ENCODE assay signal across 28 cellular contexts in genomic region chr19:33720691-33721682, GRCh38.
DNase-seq lines count a peak whose midpoint lies in the region; ATAC-seq, FAIRE-seq and TF ChIP-seq lines count a peak whose summit lies in the region.
"Had no signal": no experiment of that assay in that cellular context is flagged by ENCODE, and none has a peak within 500 bp of the region (broad histone marks: within the 10 kb centered on the region; RNA-seq: fewer than 3 reads in every experiment).

No MANE protein-coding gene starts in this region.

- H3K27ac ChIP-seq in Karpas-422 (ENCODE audit: low read length): no peak overlapping the region
- H3K27ac ChIP-seq in neural progenitor cell: no peak overlapping the region
- H3K27ac ChIP-seq: foreskin keratinocyte, pancreas, thyroid gland had no signal

- no peaks in the 10 kb centered on the region for H3K4me1 ChIP-seq in Karpas-422 (ENCODE audit: low read length)
- H3K4me1 ChIP-seq in neural progenitor cell: no peaks in the 10 kb centered on the region
- no peaks in the 10 kb centered on the region for H3K4me1 ChIP-seq in mucosa of descending colon (ENCODE audit: low read depth)
- H3K4me1 ChIP-seq: foreskin keratinocyte, pancreas, thyroid gland had no signal

- no peaks in the 10 kb centered on the region for H3K9me3 Mint-ChIP-seq in neural progenitor cell
- H3K9me3 Mint-ChIP-seq: activated CD4-positive, alpha-beta memory T cell treated with anti-CD3 and anti-CD28 coated beads, Interleukin-2, amount 10 ng/mL, durations not matched to agents 7 days and 5 days; T-helper 2 cell treated with Interferon-gamma antibody and Interleukin-4, amounts not matched to agents 5 μg/mL and 100 μg/mL, for 36 hours; WTC11 had no signal

- H3K4me3 ChIP-seq in Karpas-422 (ENCODE audit: low read length): no peak overlapping the region
- no peak overlapping the region for H3K4me3 ChIP-seq in bronchial epithelial cell (ENCODE audit: low read depth, low read length)
- H3K4me3 ChIP-seq in neural progenitor cell: no peak overlapping the region
- H3K4me3 ChIP-seq in mucosa of descending colon: no peak overlapping the region
- H3K4me3 ChIP-seq: pancreas, thyroid gland had no signal

- peaks cover 4% of the 10 kb centered on the region for H3K4me1 Mint-ChIP-seq in neural progenitor cell
- H3K4me1 Mint-ChIP-seq: activated CD4-positive, alpha-beta memory T cell treated with anti-CD3 and anti-CD28 coated beads, Interleukin-2, amount 10 ng/mL, durations not matched to agents 7 days and 5 days had no signal

- no peak overlapping the region for H2AFZ ChIP-seq in Karpas-422 (ENCODE audit: low read length)
- no peak overlapping the region for H2AFZ ChIP-seq in neural progenitor cell (replicated peaks)

- H3K9me3 ChIP-seq in Karpas-422 (ENCODE audit: low read length) (no peaks in the 10 kb centered on the region), neural progenitor cell (ENCODE audit: low read depth) (no peaks in the 10 kb centered on the region), mucosa of descending colon (no peaks in the 10 kb centered on the region)
- H3K9me3 ChIP-seq: pancreas, thyroid gland had no signal

- H4K20me1 ChIP-seq in Karpas-422 (ENCODE audit: insufficient read depth, low read depth, low read length) (no peaks in the 10 kb centered on the region), neural progenitor cell (ENCODE audit: low read depth) (no peaks in the 10 kb centered on the region)

- H3K9ac ChIP-seq in Karpas-422 (ENCODE audit: low read length) (no peak overlapping the region), neural progenitor cell (no peak overlapping the region)

- no peak overlapping the region for H3K27ac Mint-ChIP-seq in neural progenitor cell
- H3K27ac Mint-ChIP-seq: activated CD4-positive, alpha-beta memory T cell treated with anti-CD3 and anti-CD28 coated beads, Interleukin-2, amount 10 ng/mL, durations not matched to agents 7 days and 5 days; CD8-positive, alpha-beta T cell; T-helper 2 cell treated with Interferon-gamma antibody and Interleukin-4, amounts not matched to agents 5 μg/mL and 100 μg/mL, for 36 hours; WTC11 had no signal

- no peaks in the 10 kb centered on the region for H3K9me2 ChIP-seq in Karpas-422 (replicated peaks; ENCODE audit: insufficient read depth, low read length)

- TF ChIP-seq CTCF in bronchial epithelial cell (IDR thresholded peaks at IDR 0.05; ENCODE audit: insufficient read depth, low read length, severe bottlenecking): no peak
- peak; percentile 46 for TF ChIP-seq CTCF in neural progenitor cell (IDR thresholded peaks at IDR 0.05)
- no peak for TF ChIP-seq CTCF in mucosa of descending colon (IDR thresholded peaks at IDR 0.05)

- no peaks in the 10 kb centered on the region for H3K27me3 ChIP-seq in Karpas-422 (ENCODE audit: low read length)
- no peaks in the 10 kb centered on the region for H3K27me3 ChIP-seq in bronchial epithelial cell (ENCODE audit: control insufficient read depth, insufficient read depth, low read length)
- no peaks in the 10 kb centered on the region for H3K27me3 ChIP-seq in neural progenitor cell
- H3K27me3 ChIP-seq: foreskin keratinocyte, pancreas, thyroid gland had no signal

- ATAC-seq in mucosa of descending colon: no peak
- ATAC-seq in HG03565 (IDR thresholded peaks at IDR 0.05; ENCODE audit: unreplicated experiment): no peak
- ATAC-seq: CD8-positive, alpha-beta T cell; foreskin keratinocyte; pancreas; WTC11 had no signal

- intact Hi-C loops in mucosa of descending colon (cut with DNase I, micrococcal nuclease): no loop called here

- H3K4me2 ChIP-seq in Karpas-422 (ENCODE audit: low read depth, low read length, poor library complexity, severe bottlenecking) (no peak overlapping the region), neural progenitor cell (no peak overlapping the region)

- peak; percentile 64 for FAIRE-seq in bronchial epithelial cell (lab: Jason Lieb, UNC)
- FAIRE-seq: islet of Langerhans, pancreas had no signal

- H3K36me3 ChIP-seq in Karpas-422 (ENCODE audit: insufficient read depth, low read length): no peaks in the 10 kb centered on the region
- H3K36me3 ChIP-seq in bronchial epithelial cell (ENCODE audit: control insufficient read depth, insufficient read depth, low read length): no peaks in the 10 kb centered on the region
- no peaks in the 10 kb centered on the region for H3K36me3 ChIP-seq in neural progenitor cell
- no peaks in the 10 kb centered on the region for H3K36me3 ChIP-seq in mucosa of descending colon (ENCODE audit: low read depth)
- H3K36me3 ChIP-seq: pancreas, thyroid gland had no signal

- no peak overlapping the region for H3K4me3 Mint-ChIP-seq in neural progenitor cell
- H3K4me3 Mint-ChIP-seq: activated CD4-positive, alpha-beta memory T cell treated with anti-CD3 and anti-CD28 coated beads, Interleukin-2, amount 10 ng/mL, durations not matched to agents 7 days and 5 days; CD8-positive, alpha-beta T cell; T-helper 2 cell treated with Interferon-gamma antibody and Interleukin-4, amounts not matched to agents 5 μg/mL and 100 μg/mL, for 36 hours; WTC11 had no signal

- H3K79me2 ChIP-seq in Karpas-422 (ENCODE audit: low read length): no peaks in the 10 kb centered on the region
- H3K79me2 ChIP-seq in neural progenitor cell (ENCODE audit: low read depth): no peaks in the 10 kb centered on the region

- no peaks in the 10 kb centered on the region for H3K36me3 Mint-ChIP-seq in neural progenitor cell
- H3K36me3 Mint-ChIP-seq: CD8-positive, alpha-beta T cell; WTC11 had no signal

- no peaks in the 10 kb centered on the region for H3F3A ChIP-seq in neural progenitor cell (ENCODE audit: low read depth)

- H3K27me3 Mint-ChIP-seq in neural progenitor cell (ENCODE audit: insufficient read depth, low read depth): peaks cover 10% of the 10 kb centered on the region
- H3K27me3 Mint-ChIP-seq: activated CD4-positive, alpha-beta memory T cell treated with anti-CD3 and anti-CD28 coated beads, Interleukin-2, amount 10 ng/mL, durations not matched to agents 7 days and 5 days had no signal

- peak; percentile 1 for DNase-seq in COLO668 (lab: John Stamatoyannopoulos, UW; ENCODE audit: unreplicated experiment)
- peak; percentile 48 for DNase-seq in Karpas-422
- no peak for DNase-seq in bronchial epithelial cell (ENCODE audit: low read depth)
- DNase-seq in neural progenitor cell (ENCODE audit: low spot score): peak; percentile 49
- DNase-seq in kidney tubule cell (ENCODE audit: low spot score): no peak
- no peak for DNase-seq in mucosa of descending colon
- DNase-seq: activated CD4-positive, alpha-beta memory T cell treated with anti-CD3 and anti-CD28 coated beads, Interleukin-2, amount 10 ng/mL, durations not matched to agents 7 days and 5 days; activated naive CD4-positive, alpha-beta T cell treated with Interleukin-2 at 50 U/mL for 16 hours; activated T-cell treated with anti-CD3 and anti-CD28 coated beads for 4 hours; amniotic stem cell; CD8-positive, alpha-beta T cell; DND-41; erythroblast; foreskin keratinocyte; HCEC 1CT; hippocampal formation; mammary epithelial cell; NCI-H1417; NCI-H2171 treated with DMSO at 0.1 percent for 48 hours; NCI-H774; stimulated activated CD4-positive, alpha-beta T cell treated with anti-CD3 and anti-CD28 coated beads, Interleukin-2, amount 100 ng/mL, for 24 hours; stimulated activated naive CD4-positive, alpha-beta T cell treated with Interleukin-2 at 50 U/mL for 16 hours; thyroid gland had no signal

Comparison
In these comparisons a context has a peak if more than half of its experiments do, and no peak if none do; other contexts are left out.
1. DNase-seq: peak in COLO668 (single experiment), Karpas-422 (single experiment) and neural progenitor cell (single experiment); none in bronchial epithelial cell (single experiment), kidney tubule cell (single experiment) and mucosa of descending colon (0 of 3).